11 cellular contexts compared by ENCODE assay signal in genomic region chr16:88045820-88046303, GRCh38.
A peak's percentile ranks its signal among the peaks of the same experiment; 100 is the strongest.
DNase-seq lines count a peak whose midpoint lies in the region; ATAC-seq, FAIRE-seq and TF ChIP-seq lines count a peak whose summit lies in the region.
"Had no signal": no experiment of that assay in that cellular context is flagged by ENCODE, and none has a peak within 500 bp of the region (broad histone marks: within the 10 kb centered on the region; RNA-seq: fewer than 3 reads in every experiment).

No MANE protein-coding gene starts in this region.

- TF ChIP-seq POLR2A in GM12891 (IDR thresholded peaks at IDR 0.05; ENCODE audit: low read depth, low read length), result 0 out of 2 replicates have a peak, but pooled peaks have one; percentile 19

- ATAC-seq in GM19455 (IDR thresholded peaks at IDR 0.05; ENCODE audit: unreplicated experiment) (peak; percentile 61), HG03097 (IDR thresholded peaks at IDR 0.05; ENCODE audit: low FRiP score, unreplicated experiment) (peak; percentile 69)
- ATAC-seq in effector memory CD8-positive, alpha-beta T cell (replicated peaks), result peak; percentile 69

- FAIRE-seq in GM12891 (lab: Jason Lieb, UNC), result peak; percentile 95
- FAIRE-seq: colon had no signal

- DNase-seq in GM12891 (ENCODE audit: insufficient read length, low spot score), result peak; percentile 62
- DNase-seq in effector memory CD8-positive, alpha-beta T cell, result no peak
- DNase-seq in stimulated activated naive CD4-positive, alpha-beta T cell (lab: John Stamatoyannopoulos, UW), result no peak
- no peak for DNase-seq in NCI-H226
- no peak for DNase-seq in effector CD4-positive, alpha-beta T cell
- no peak for DNase-seq in T-helper 1 cell
- DNase-seq: activated CD8-positive, alpha-beta memory T cell treated with anti-CD3 and anti-CD28 coated beads for 24 hours; DMS53 had no signal

- peaks cover 4 to 5% of the 10 kb centered on the region in 2 donors for H3K4me1 Mint-ChIP-seq in effector memory CD8-positive, alpha-beta T cell (ENCODE audit: low read depth in 2 of 2)

- H3K27me3 Mint-ChIP-seq in effector memory CD8-positive, alpha-beta T cell, result no peaks in the 10 kb centered on the region

- no peaks in the 10 kb centered on the region for H3K9me3 Mint-ChIP-seq in effector memory CD8-positive, alpha-beta T cell

- peaks cover 27% of the 10 kb centered on the region for H3K36me3 Mint-ChIP-seq in effector memory CD8-positive, alpha-beta T cell (ENCODE audit: insufficient read depth)

- no peak overlapping the region for H3K27ac Mint-ChIP-seq in effector memory CD8-positive, alpha-beta T cell

- H3K4me3 Mint-ChIP-seq in effector memory CD8-positive, alpha-beta T cell, result no peak overlapping the region

TF ChIP-seq in GM12891, 5 proteins besides CTCF, POLR2A, EP300 and RAD21:
- TF ChIP-seq POU2F2 (IDR thresholded peaks at IDR 0.05; ENCODE audit: low read depth, low read length) (peak; percentile 64; the same call in 1 of the 2 replicates), TAF1 (IDR thresholded peaks at IDR 0.05; ENCODE audit: low read depth, low read length) (no peak), POLR2AphosphoS5 (IDR thresholded peaks at IDR 0.05; ENCODE audit: low read depth, low read length) (no peak), SPI1 (IDR thresholded peaks at IDR 0.05; ENCODE audit: low read depth, low read length) (peak; percentile 93), PAX5 (IDR thresholded peaks at IDR 0.05; ENCODE audit: insufficient read depth, low read length, severe bottlenecking) (no peak)
